25 cellular contexts compared by ENCODE assay signal in the genomic region with DNA sequence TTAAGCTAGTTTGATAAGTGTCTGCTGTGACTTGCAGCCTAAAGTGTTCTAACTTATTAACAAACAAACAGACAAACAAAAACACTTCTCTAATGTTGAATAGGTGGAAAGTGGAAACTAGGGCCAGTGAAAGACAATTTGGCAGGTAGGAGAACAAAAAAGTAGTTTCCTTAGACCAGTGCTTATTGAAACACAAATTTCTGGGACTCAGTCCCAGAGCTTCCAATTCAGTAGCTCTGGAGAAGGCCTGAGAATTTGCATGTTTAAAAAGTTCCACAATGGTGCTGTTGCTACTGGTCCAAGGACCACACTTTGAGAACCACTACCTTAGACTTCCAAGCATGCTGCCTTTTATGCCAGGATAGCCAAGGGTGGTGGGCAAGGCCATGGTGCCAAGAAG.
"Had no signal": no experiment of that assay in that cellular context is flagged by ENCODE, and none has a peak within 500 bp of the region (broad histone marks: within the 10 kb centered on the region; RNA-seq: fewer than 3 reads in every experiment).

No MANE protein-coding gene starts in this region.

- H3K4me3 Mint-ChIP-seq: central memory CD8-positive, alpha-beta T cell; naive thymus-derived CD8-positive, alpha-beta T cell; stimulated activated memory B cell treated with anti-CD40 and anti-IgM and Interleukin-4, amounts not matched to agents 10 μg/mL and 1 μg/mL and 100 μg/mL, for 72 hours had no signal

- H3K4me3 ChIP-seq: coronary artery, gastroesophageal sphincter, heart left ventricle, hepatocyte, left lung, pancreas, right atrium auricular region, sigmoid colon, spleen, suprapubic skin, transverse colon, upper lobe of right lung, uterus had no signal

- H3K27ac Mint-ChIP-seq: naive thymus-derived CD8-positive, alpha-beta T cell; progenitor cell of endocrine pancreas; stimulated activated memory B cell treated with anti-CD40 and anti-IgM and Interleukin-4, amounts not matched to agents 10 μg/mL and 1 μg/mL and 100 μg/mL, for 72 hours had no signal

- H3K4me1 ChIP-seq: left lung, pancreas, right atrium auricular region, spleen, transverse colon, upper lobe of right lung had no signal

- H3K9me3 Mint-ChIP-seq: central memory CD8-positive, alpha-beta T cell; naive thymus-derived CD8-positive, alpha-beta T cell; stimulated activated memory B cell treated with anti-CD40 and anti-IgM and Interleukin-4, amounts not matched to agents 10 μg/mL and 1 μg/mL and 100 μg/mL, for 72 hours had no signal

- H3K36me3 ChIP-seq: gastroesophageal sphincter, heart left ventricle, left lung, pancreas, right atrium auricular region, sigmoid colon, spleen, suprapubic skin, transverse colon, upper lobe of right lung, uterus had no signal

- H3K4me1 Mint-ChIP-seq: central memory CD8-positive, alpha-beta T cell had no signal

- DNase-seq: dermis blood vessel endothelial cell; foreskin keratinocyte; heart left ventricle; kidney; left cardiac atrium; left lung; naive thymus-derived CD8-positive, alpha-beta T cell; occipital lobe; pancreas; sigmoid colon; spleen; stimulated activated CD4-positive, alpha-beta T cell treated with anti-CD3 and anti-CD28 coated beads, Interleukin-4, amount 100 ng/mL, for 4 hours; stimulated activated naive CD8-positive, alpha-beta T cell treated with anti-CD3 and anti-CD28 coated beads, Interleukin-15, Interleukin-2, amounts not matched to agents 100 U/mL and 50 U/mL, for 24 hours; transverse colon; upper lobe of right lung; uterus had no signal

- H3K27me3 Mint-ChIP-seq: central memory CD8-positive, alpha-beta T cell; progenitor cell of endocrine pancreas; stimulated activated memory B cell treated with anti-CD40 and anti-IgM and Interleukin-4, amounts not matched to agents 10 μg/mL and 1 μg/mL and 100 μg/mL, for 72 hours had no signal

- ATAC-seq: esophagus mucosa; gastroesophageal sphincter; heart left ventricle; left lung; naive thymus-derived CD8-positive, alpha-beta T cell; pancreas; stimulated activated memory B cell treated with anti-CD40 and anti-IgM and Interleukin-4, amounts not matched to agents 10 μg/mL and 1 μg/mL and 100 μg/mL, for 72 hours; stimulated activated naive CD8-positive, alpha-beta T cell treated with anti-CD3 and anti-CD28 coated beads, Interleukin-15, Interleukin-2, amounts not matched to agents 100 U/mL and 50 U/mL, for 24 hours; upper lobe of right lung had no signal

- H3K27me3 ChIP-seq: foreskin keratinocyte, gastroesophageal sphincter, heart left ventricle, hepatocyte, left lung, pancreas, right atrium auricular region, sigmoid colon, spleen, suprapubic skin, transverse colon, upper lobe of right lung, uterus had no signal

- H3K27ac ChIP-seq: coronary artery, foreskin keratinocyte, heart left ventricle, hepatocyte, left lung, pancreas, right atrium auricular region, spleen, suprapubic skin, transverse colon, upper lobe of right lung had no signal

- H3K9me3 ChIP-seq: gastroesophageal sphincter, left lung, pancreas, sigmoid colon, suprapubic skin, transverse colon, upper lobe of right lung, uterus had no signal

- H3K36me3 Mint-ChIP-seq: naive thymus-derived CD8-positive, alpha-beta T cell; stimulated activated memory B cell treated with anti-CD40 and anti-IgM and Interleukin-4, amounts not matched to agents 10 μg/mL and 1 μg/mL and 100 μg/mL, for 72 hours had no signal
